In genomic region chr21:22791986-22792560, GRCh38 we compare ENCODE assay signal across 8 cellular contexts.
A peak's percentile ranks its signal among the peaks of the same experiment; 100 is the strongest.
DNase-seq lines count a peak whose midpoint lies in the region; ATAC-seq and TF ChIP-seq lines count a peak whose summit lies in the region.

No MANE protein-coding gene starts in this region.

- intact Hi-C loops in Calu3 (cut with micrococcal nuclease; ENCODE audit: unreplicated experiment), result loop anchor here (5.0 to 10.0 kb wide), 2 partner anchors 1630 to 1787 kb away; no protein-coding TSS in a partner anchor

- no peak overlapping the region for H3K18ac ChIP-seq in H9 (ENCODE audit: insufficient read length, low read depth, low read length)

- no peak for ATAC-seq in thoracic aorta (ENCODE audit: insufficient number of reproducible peaks, low FRiP score, low read depth)
- ATAC-seq in GM21786 (IDR thresholded peaks at IDR 0.05; ENCODE audit: unreplicated experiment), result no peak
- no peak for ATAC-seq in T-helper 17 cell

- H3K14ac ChIP-seq in H9 (ENCODE audit: insufficient read depth, low read length), result no peak overlapping the region

- no peaks in the 10 kb centered on the region for H3K27me3 ChIP-seq in H9 (ENCODE audit: insufficient read depth, low read length)
- H3K27me3 ChIP-seq in thoracic aorta (replicated peaks; ENCODE audit: insufficient read depth), result no peaks in the 10 kb centered on the region

- H3K9ac ChIP-seq in H9 (ENCODE audit: extremely low read depth, insufficient read length, low read length), result no peak overlapping the region

- no peak overlapping the region for H4K5ac ChIP-seq in H9 (ENCODE audit: insufficient read length, low read depth, low read length)

- H3K56ac ChIP-seq in H9 (ENCODE audit: insufficient read length, low read depth, low read length), result no peak overlapping the region

- H3K4ac ChIP-seq in H9 (ENCODE audit: low read depth, low read length), result no peak overlapping the region

- no peak overlapping the region for H3T11ph ChIP-seq in H9 (ENCODE audit: low read length)

- TF ChIP-seq CTCF in Calu3 (IDR thresholded peaks at IDR 0.05; ENCODE audit: unreplicated experiment) (peak; percentile 29), H9 (conservative IDR thresholded peaks at IDR 0.05) (peak; percentile 90), thoracic aorta (IDR thresholded peaks at IDR 0.05) (peak; percentile 61)

- no peak overlapping the region for H2BK15ac ChIP-seq in H9 (ENCODE audit: low read depth, low read length)

- H3K27ac ChIP-seq in H9 (ENCODE audit: insufficient read length, low read depth, low read length) (no peak overlapping the region), thoracic aorta (no peak overlapping the region)

- no peaks in the 10 kb centered on the region for H4K20me1 ChIP-seq in H9 (ENCODE audit: control insufficient read depth, insufficient read depth, insufficient read length)

- no peaks in the 10 kb centered on the region for H3K27me3 Mint-ChIP-seq in Calu3 (ENCODE audit: unreplicated experiment)
- H3K27me3 Mint-ChIP-seq in H9 (ENCODE audit: low read depth), result no peaks in the 10 kb centered on the region
- H3K27me3 Mint-ChIP-seq in T-helper 17 cell, result no peaks in the 10 kb centered on the region

- H3K4me1 Mint-ChIP-seq in Calu3 (ENCODE audit: low read depth, unreplicated experiment), result no peaks in the 10 kb centered on the region
- H3K4me1 Mint-ChIP-seq in H9, result no peaks in the 10 kb centered on the region
- peaks cover 2% of the 10 kb centered on the region for H3K4me1 Mint-ChIP-seq in T-helper 17 cell

- H3K23ac ChIP-seq in H9 (ENCODE audit: insufficient read length, low read depth, low read length), result no peak overlapping the region

- H2BK20ac ChIP-seq in H9 (ENCODE audit: low read depth, low read length, poor library complexity, severe bottlenecking), result no peak overlapping the region

- BruUV-seq in Calu3 (replicated peaks; lab: Mats Ljungman, UMichigan), result no TSS peak

- no peak overlapping the region for H2BK12ac ChIP-seq in H9 (ENCODE audit: insufficient read length, low read depth, low read length)

- DNase-seq in Calu3 (peak; percentile 2), H9 (no peak), NCI-H2227 (lab: John Stamatoyannopoulos, UW; ENCODE audit: unreplicated experiment) (peak; percentile 79), iPS DF 4.7 (ENCODE audit: extremely low read depth, low spot score) (peak; percentile 1), thoracic aorta (ENCODE audit: low spot score) (no peak), T-helper 17 cell (no peak)
- DNase-seq in activated CD4-positive, alpha-beta T cell treated with anti-CD3 and anti-CD28 coated beads, Interleukin-2, amount 50 U/mL, for 48 hours, result peak; percentile 1 to 6

- no peak overlapping the region for H4K8ac ChIP-seq in H9 (replicated peaks; ENCODE audit: insufficient read length, low read depth, low read length)

- H3K36me3 Mint-ChIP-seq in Calu3 (ENCODE audit: insufficient read depth, unreplicated experiment) (no peaks in the 10 kb centered on the region), H9 (ENCODE audit: insufficient read depth in 1 of 3, low read depth in 3 of 3) (no peaks in the 10 kb centered on the region; a peak in 1 of 7 replicates), T-helper 17 cell (ENCODE audit: low read depth) (no peaks in the 10 kb centered on the region)

- no peak overlapping the region for H3K4me3 ChIP-seq in thoracic aorta

- peaks cover 3% of the 10 kb centered on the region for H3K9me3 Mint-ChIP-seq in Calu3 (ENCODE audit: low read depth, unreplicated experiment)
- H3K9me3 Mint-ChIP-seq in H9, result peaks cover 1% of the 10 kb centered on the region in 2 experiments; a peak in 2 of 5 replicates

- no peaks in the 10 kb centered on the region for H3K79me1 ChIP-seq in H9 (ENCODE audit: insufficient read depth, low read depth, low read length, poor library complexity, severe bottlenecking)

- H3K4me2 ChIP-seq in H9 (ENCODE audit: insufficient read depth, insufficient read length, low read length), result no peak overlapping the region

- no peak overlapping the region for H4K91ac ChIP-seq in H9 (ENCODE audit: insufficient read length, low read depth, low read length)

- H3K9me3 ChIP-seq in H9 (ENCODE audit: control insufficient read depth, low read depth, low read length), result no peaks in the 10 kb centered on the region
- no peaks in the 10 kb centered on the region for H3K9me3 ChIP-seq in thoracic aorta
- H3K9me3 ChIP-seq in T-helper 17 cell (ENCODE audit: control insufficient read depth, low read length, poor library complexity, severe bottlenecking), result no peaks in the 10 kb centered on the region

- H3K27ac Mint-ChIP-seq in Calu3 (ENCODE audit: unreplicated experiment), result no peak overlapping the region
- H3K27ac Mint-ChIP-seq in H9, result no peak overlapping the region
- H3K27ac Mint-ChIP-seq in T-helper 17 cell, result no peak overlapping the region

- H2AK5ac ChIP-seq in H9 (ENCODE audit: insufficient read length, low read length), result no peak overlapping the region

- H2BK5ac ChIP-seq in H9 (ENCODE audit: insufficient read length, low read length), result no peak overlapping the region

- no CpG with 5 or more reads among the region's 3 CpGs for WGBS in H9 (ENCODE audit: extremely low coverage, insufficient read length, low lambda C conversion rate)

- CTCF ChIA-PET in Calu3 (lab: Charles Lee), result no interaction called here

- no peak overlapping the region for H2BK120ac ChIP-seq in H9 (ENCODE audit: low read depth, low read length, poor library complexity, severe bottlenecking)

- no peak overlapping the region for H2AFZ ChIP-seq in H9 (ENCODE audit: low read length)

- no peaks in the 10 kb centered on the region for H3K79me2 ChIP-seq in H9 (ENCODE audit: insufficient read depth, low read length)

- H3K4me3 Mint-ChIP-seq in Calu3 (ENCODE audit: low read depth, unreplicated experiment) (no peak overlapping the region), H9 (no peak overlapping the region), T-helper 17 cell (no peak overlapping the region)

- H3K4me1 ChIP-seq in H9 (ENCODE audit: insufficient read depth, low read length) (no peaks in the 10 kb centered on the region), thoracic aorta (ENCODE audit: control insufficient read depth in 1 of 2, low read depth in 2 of 2) (no peaks in the 10 kb centered on the region)

- no peaks in the 10 kb centered on the region for H3K23me2 ChIP-seq in H9 (ENCODE audit: insufficient read length, low read depth, low read length, poor library complexity, severe bottlenecking)

- no peaks in the 10 kb centered on the region for H3K36me3 ChIP-seq in thoracic aorta

Comparison
In these comparisons a context has a peak if more than half of its experiments do, and no peak if none do; other contexts are left out.
1. DNase-seq: peak in Calu3 (single experiment), NCI-H2227 (single experiment), activated CD4-positive, alpha-beta T cell treated with anti-CD3 and anti-CD28 coated beads, Interleukin-2, amount 50 U/mL, for 48 hours (2 of 2) and iPS DF 4.7 (single experiment); none in H9 (single experiment), thoracic aorta (single experiment) and T-helper 17 cell (0 of 3).
2. CTCF ChIP-seq: peak in every context shown above with its lines; median percentile 90 in H9; 61 in thoracic aorta; 29 in Calu3.